8 cellular contexts compared by ENCODE assay signal in the genomic region with DNA sequence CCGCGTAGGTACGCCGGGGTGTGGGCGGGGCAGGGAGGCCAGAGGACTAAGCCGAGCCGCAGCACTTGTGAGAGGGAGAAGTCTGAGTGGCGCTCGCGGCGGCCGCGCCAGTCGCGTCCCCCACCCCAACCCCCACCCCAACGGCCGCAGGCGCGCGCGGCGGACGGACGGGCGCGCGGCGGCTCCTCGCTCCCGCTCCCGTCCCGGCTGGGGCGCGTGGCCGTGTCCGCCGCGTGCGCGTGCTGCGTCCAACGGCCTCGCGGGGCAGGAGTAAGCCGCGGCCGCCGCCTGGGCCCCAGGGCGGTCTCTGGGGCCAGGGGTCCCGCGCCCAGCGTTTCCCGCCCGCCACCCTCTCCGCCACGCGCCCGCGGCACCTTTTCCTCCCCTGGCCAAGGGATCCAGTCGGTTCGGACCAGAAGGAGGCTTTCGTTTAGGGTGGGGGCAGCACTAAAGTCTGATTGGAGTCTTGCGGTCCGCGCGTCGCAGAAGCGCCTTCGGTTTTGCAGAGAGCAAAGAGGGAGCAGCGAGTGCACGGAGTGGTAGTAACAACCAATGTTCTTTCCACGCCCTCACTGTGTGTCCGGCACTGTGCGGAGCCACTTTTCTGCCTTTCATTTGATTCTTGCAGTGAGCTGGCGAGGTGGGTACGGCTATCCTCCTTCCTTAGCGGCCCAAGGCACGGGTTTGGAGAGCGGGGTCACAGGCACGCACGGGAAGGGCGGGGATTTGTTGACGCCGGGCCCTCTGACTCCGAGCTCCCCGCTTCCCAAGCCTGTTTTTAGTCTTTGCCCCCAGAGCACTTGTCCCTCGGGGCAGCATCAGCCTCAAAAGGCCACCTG. TPM values are rescaled to one million over a fixed set of nuclear protein-coding genes. Genes with fewer than 3 reads are reported as not detected.
DNase-seq lines count a peak whose midpoint lies in the region; ATAC-seq and TF ChIP-seq lines count a peak whose summit lies in the region.

No MANE protein-coding gene starts in this region.

- H3K4me1 ChIP-seq in A673 (ENCODE audit: insufficient read depth, low read length, poor library complexity, severe bottlenecking) (peaks cover 36% of the 10 kb centered on the region), neutrophil (ENCODE audit: control insufficient read depth in 1 of 2, insufficient read depth in 1 of 2, low read depth in 1 of 2, low read length in 1 of 2) (peaks cover 41 to 43% of the 10 kb centered on the region in 2 experiments), tibial nerve (peaks cover 0 to 49% (median 38%) of the 10 kb centered on the region in 4 donors)

- no peak overlapping the region for H3K4me3 Mint-ChIP-seq in activated T-helper 17 cell treated with anti-CD3 and anti-CD28 coated beads, Interleukin-2, amount 50 U/mL, for 72 hours

- H3K4me3 ChIP-seq in A673 (ENCODE audit: low read depth, low read length, poor library complexity, severe bottlenecking) (peak overlapping the region; percentile 82), foreskin fibroblast (ENCODE audit: low read depth in 1 of 2, low read length in 2 of 2) (peak overlapping the region; percentile 75 to 95), neutrophil (ENCODE audit: low read depth in 1 of 2, low read length in 1 of 2) (peak overlapping the region; percentile 83 to 91), tibial nerve (peak overlapping the region; percentile 49 to 78 (median 74))

- POLR2A ChIA-PET in A673 (lab: Charles Lee; ENCODE audit: low non-redundant PET), result no interaction called here

- TF ChIP-seq POLR2A in tibial nerve (IDR thresholded peaks at IDR 0.05), result no peak

- H3K9me3 Mint-ChIP-seq in activated T-helper 17 cell treated with anti-CD3 and anti-CD28 coated beads, Interleukin-2, amount 50 U/mL, for 72 hours, result no peaks in the 10 kb centered on the region

- 0 to 1% methylated on average over 25 to 49 of the region's 87 CpGs for WGBS in tibial nerve, 2 donors

- peak in 1 of 2 donors; percentile 20 for TF ChIP-seq EP300 in tibial nerve (IDR thresholded peaks at IDR 0.05)

- H3K27ac Mint-ChIP-seq in activated T-helper 17 cell treated with anti-CD3 and anti-CD28 coated beads, Interleukin-2, amount 50 U/mL, for 72 hours, result peak overlapping the region; percentile 79

- CTCF ChIA-PET in A673 (lab: Charles Lee), result no interaction called here

- no peak for ATAC-seq in activated T-helper 17 cell treated with anti-CD3 and anti-CD28 coated beads, Interleukin-2, amount 50 U/mL, for 72 hours (replicated peaks)
- no peak for ATAC-seq in HG03342 (IDR thresholded peaks at IDR 0.05; ENCODE audit: unreplicated experiment)

- intact Hi-C loops in A673 (cut with micrococcal nuclease; ENCODE audit: unreplicated experiment), result no loop called here

- H3K9me3 ChIP-seq in A673 (ENCODE audit: low read depth, low read length, poor library complexity, severe bottlenecking) (no peaks in the 10 kb centered on the region), neutrophil (no peaks in the 10 kb centered on the region), tibial nerve (no peaks in the 10 kb centered on the region)

- TF ChIP-seq CTCF in A673 (conservative IDR thresholded peaks at IDR 0.05; ENCODE audit: low read depth, low read length) (no peak), GM13976 (IDR thresholded peaks at IDR 0.05; ENCODE audit: borderline replicate concordance, control extremely low read depth, extremely low read depth, insufficient read depth, missing control alignments) (no peak), foreskin fibroblast (IDR thresholded peaks at IDR 0.05; ENCODE audit: low read depth, low read length) (no peak), neutrophil (IDR thresholded peaks at IDR 0.05) (no peak), tibial nerve (IDR thresholded peaks at IDR 0.05) (no peak)

- BruUV-seq in A673 (replicated peaks; lab: Mats Ljungman, UMichigan), result no TSS peak

- H3K27me3 ChIP-seq in A673 (replicated peaks; ENCODE audit: insufficient read depth, low read depth, low read length, poor library complexity), result no peaks in the 10 kb centered on the region
- no peaks in the 10 kb centered on the region for H3K27me3 ChIP-seq in neutrophil
- no peaks in the 10 kb centered on the region for H3K27me3 ChIP-seq in tibial nerve

- peaks cover 16% of the 10 kb centered on the region for H3K4me1 Mint-ChIP-seq in activated T-helper 17 cell treated with anti-CD3 and anti-CD28 coated beads, Interleukin-2, amount 50 U/mL, for 72 hours

- in situ Hi-C loops in GM13976 (cut with MboI; ENCODE audit: low sequenced_read_pairs, unreplicated experiment), result no loop called here

- peaks cover 48% of the 10 kb centered on the region for H3K36me3 Mint-ChIP-seq in activated T-helper 17 cell treated with anti-CD3 and anti-CD28 coated beads, Interleukin-2, amount 50 U/mL, for 72 hours (ENCODE audit: low read depth)

- H3K27me3 Mint-ChIP-seq in activated T-helper 17 cell treated with anti-CD3 and anti-CD28 coated beads, Interleukin-2, amount 50 U/mL, for 72 hours, result no peaks in the 10 kb centered on the region

- H3K36me3 ChIP-seq in A673 (ENCODE audit: insufficient read depth, low read length, poor library complexity, severe bottlenecking) (peaks cover 7% of the 10 kb centered on the region), neutrophil (no peaks in the 10 kb centered on the region), tibial nerve (no peaks in the 10 kb centered on the region)

- DNase-seq in A673 (ENCODE audit: low spot score), result peak; percentile 35
- DNase-seq in GM13976 (ENCODE audit: low spot score), result peak; percentile 47
- DNase-seq in NCI-H2029 (lab: John Stamatoyannopoulos, UW), result peak; percentile 12
- peak in 1 of 2 donors; percentile 50 for DNase-seq in foreskin fibroblast
- DNase-seq in tibial nerve (ENCODE audit: low spot score in 2 of 2), result peak in 1 of 2 donors; percentile 37

- peak overlapping the region; percentile 93 for H3K27ac ChIP-seq in A673 (ENCODE audit: low read depth, low read length, poor library complexity, severe bottlenecking)
- peak overlapping the region; percentile 96 for H3K27ac ChIP-seq in neutrophil
- peak overlapping the region; percentile 73 to 97 (median 92) for H3K27ac ChIP-seq in tibial nerve

RNA-seq across cellular contexts. Expression of gene G3BP1, which starts 0.5 kb away (rescaled TPM):
- total RNA-seq in A673 (2021) (296 and 317 TPM in 2 replicates), tibial nerve (10 to 100 TPM; 78.2 to 86.7 (median 84.3) TPM)
- total RNA-seq in activated T-helper 17 cell treated with anti-CD3 and anti-CD28 coated beads, Interleukin-2, amount 50 U/mL, for 72 hours, result 100 to 1,000 TPM; 149 to 251 TPM

RNA-seq across cellular contexts. Expression of gene ATOX1, which starts 13.8 kb away (rescaled TPM):
- 65.6 and 72.2 TPM in 2 replicates for total RNA-seq in A673 (2021)
- total RNA-seq in activated T-helper 17 cell treated with anti-CD3 and anti-CD28 coated beads, Interleukin-2, amount 50 U/mL, for 72 hours, result 10 to 100 TPM; 41.8 to 87.8 TPM
- 100 to 1,000 TPM in 1 of 4 donors, 10 to 100 TPM in 3; 43.7 to 108 (median 98.5) TPM for total RNA-seq in tibial nerve
